In the genomic region with DNA sequence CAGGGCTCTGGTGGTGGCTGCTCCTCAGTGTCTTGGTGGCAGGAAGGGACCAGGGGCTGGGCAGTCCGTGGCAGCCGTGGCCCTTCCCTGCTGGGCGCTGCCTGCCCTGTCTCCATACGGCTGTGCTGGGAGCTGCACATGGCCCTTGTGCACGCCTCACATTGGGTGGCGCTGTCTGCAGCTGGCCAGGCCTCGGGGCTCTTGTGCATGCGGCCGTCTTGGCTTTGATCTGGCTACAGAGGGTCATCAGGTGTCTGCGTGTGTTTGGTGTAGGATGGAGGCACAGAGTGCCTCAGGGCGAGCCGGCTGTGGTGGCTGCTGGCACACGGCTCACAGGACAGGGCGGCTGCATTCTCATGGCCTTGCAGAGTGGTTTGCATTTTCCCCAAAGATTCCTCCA, we compare ENCODE assay signal across 36 cellular contexts. TPM values are rescaled to one million over a fixed set of nuclear protein-coding genes. Genes with fewer than 3 reads are reported as not detected.
"Had no signal": no experiment of that assay in that cellular context is flagged by ENCODE, and none has a peak within 500 bp of the region (broad histone marks: within the 10 kb centered on the region; RNA-seq: fewer than 3 reads in every experiment).

No MANE protein-coding gene starts in this region.

- H3K9me3 Mint-ChIP-seq: activated CD4-positive, alpha-beta memory T cell treated with anti-CD3 and anti-CD28 coated beads for 36 hours; activated naive CD4-positive, alpha-beta T cell treated with anti-CD3 and anti-CD28 coated beads, Interleukin-2, amount 50 U/mL, for 24 hours; activated T-helper 2 cell treated with anti-CD3 and anti-CD28 coated beads, Interferon-gamma antibody, Interleukin-2, Interleukin-4, amounts not matched to agents 10 μg/mL and 5 μg/mL and 100 μg/mL, durations not matched to agents 14 hours and 24 hours and 36 hours; effector memory CD8-positive, alpha-beta T cell; nephron progenitor cell; stimulated activated memory B cell treated with anti-CD40 and anti-IgM and Interleukin-4, amounts not matched to agents 10 μg/mL and 1 μg/mL and 100 μg/mL, for 72 hours had no signal

- H3K4me3 ChIP-seq: ascending aorta, esophagus muscularis mucosa, psoas muscle, sigmoid colon, SK-N-MC, stomach, thyroid gland had no signal

- H3K4me1 Mint-ChIP-seq: activated naive CD4-positive, alpha-beta T cell treated with anti-CD3 and anti-CD28 coated beads, Interleukin-2, amount 50 U/mL, for 24 hours had no signal

- H3K9ac ChIP-seq: parathyroid adenoma had no signal

- H3K9me3 ChIP-seq: ascending aorta, esophagus muscularis mucosa, psoas muscle, sigmoid colon, stomach, thyroid gland had no signal

- H2AFZ ChIP-seq: parathyroid adenoma had no signal

- H3K27ac Mint-ChIP-seq: activated CD4-positive, alpha-beta memory T cell treated with anti-CD3 and anti-CD28 coated beads for 36 hours; activated naive CD4-positive, alpha-beta T cell treated with anti-CD3 and anti-CD28 coated beads, Interleukin-2, amount 50 U/mL, for 24 hours; activated T-helper 2 cell treated with anti-CD3 and anti-CD28 coated beads, Interferon-gamma antibody, Interleukin-2, Interleukin-4, amounts not matched to agents 10 μg/mL and 5 μg/mL and 100 μg/mL, durations not matched to agents 14 hours and 24 hours and 36 hours; effector memory CD8-positive, alpha-beta T cell; stimulated activated memory B cell treated with anti-CD40 and anti-IgM and Interleukin-4, amounts not matched to agents 10 μg/mL and 1 μg/mL and 100 μg/mL, for 72 hours had no signal

- ATAC-seq: activated CD4-positive, CD25-positive, alpha-beta regulatory T cell treated with anti-CD3 and anti-CD28 coated beads, Interleukin-2, amount 50 U/mL, for 24 hours; effector memory CD8-positive, alpha-beta T cell; foreskin keratinocyte; left ventricle myocardium superior; psoas muscle; stimulated activated memory B cell treated with anti-CD40 and anti-IgM and Interleukin-4, amounts not matched to agents 10 μg/mL and 1 μg/mL and 100 μg/mL, for 72 hours had no signal

- H3K27me3 Mint-ChIP-seq: activated CD4-positive, alpha-beta memory T cell treated with anti-CD3 and anti-CD28 coated beads for 36 hours; activated naive CD4-positive, alpha-beta T cell treated with anti-CD3 and anti-CD28 coated beads, Interleukin-2, amount 50 U/mL, for 24 hours; effector memory CD8-positive, alpha-beta T cell; stimulated activated memory B cell treated with anti-CD40 and anti-IgM and Interleukin-4, amounts not matched to agents 10 μg/mL and 1 μg/mL and 100 μg/mL, for 72 hours had no signal

- H3K27ac ChIP-seq: ascending aorta, brain microvascular endothelial cell, esophagus muscularis mucosa, foreskin keratinocyte, parathyroid adenoma, psoas muscle, sigmoid colon, SK-N-MC, stomach, thyroid gland, VCaP had no signal

- H3K79me2 ChIP-seq: parathyroid adenoma had no signal

- H3K4me3 Mint-ChIP-seq: activated CD4-positive, alpha-beta memory T cell treated with anti-CD3 and anti-CD28 coated beads for 36 hours; activated naive CD4-positive, alpha-beta T cell treated with anti-CD3 and anti-CD28 coated beads, Interleukin-2, amount 50 U/mL, for 24 hours; effector memory CD8-positive, alpha-beta T cell; stimulated activated memory B cell treated with anti-CD40 and anti-IgM and Interleukin-4, amounts not matched to agents 10 μg/mL and 1 μg/mL and 100 μg/mL, for 72 hours had no signal

- DNase-seq: activated CD4-positive, alpha-beta memory T cell treated with anti-CD3 and anti-CD28 coated beads for 36 hours; activated CD4-positive, alpha-beta T cell treated with anti-CD3 and anti-CD28 coated beads for 48 hours; activated CD8-positive, alpha-beta memory T cell treated with anti-CD3 and anti-CD28 coated beads, Interleukin-2, amount 50 U/mL, for 48 hours; activated T-cell treated with anti-CD3 and anti-CD28 coated beads, Interleukin-2, amount 50 U/mL, for 48 hours; brain microvascular endothelial cell; caudate nucleus; cortex of kidney; effector memory CD8-positive, alpha-beta T cell; foreskin keratinocyte; kidney glomerular epithelial cell; left ventricle myocardium superior; nephron progenitor cell; occipital lobe; psoas muscle; sigmoid colon; small intestine; stimulated activated CD4-positive, alpha-beta T cell treated with anti-CD3 and anti-CD28 coated beads, Interleukin-4, amount 100 ng/mL, for 24 hours; stomach; T-helper 9 cell; thyroid gland had no signal

- H3K4me1 ChIP-seq: ascending aorta, esophagus muscularis mucosa, foreskin keratinocyte, parathyroid adenoma, sigmoid colon, thyroid gland had no signal

- H3K27me3 ChIP-seq: ascending aorta, brain microvascular endothelial cell, esophagus muscularis mucosa, foreskin keratinocyte, sigmoid colon, stomach, thyroid gland had no signal

RNA-seq across cellular contexts. Expression of a gene that starts 34.8 kb away (rescaled TPM):
- total RNA-seq: activated CD4-positive, alpha-beta memory T cell treated with anti-CD3 and anti-CD28 coated beads for 36 hours; activated CD8-positive, alpha-beta memory T cell treated with anti-CD3 and anti-CD28 coated beads for 36 hours; activated T-helper 2 cell treated with anti-CD3 and anti-CD28 coated beads, Interferon-gamma antibody, Interleukin-2, Interleukin-4, amounts not matched to agents 10 μg/mL and 5 μg/mL and 100 μg/mL, durations not matched to agents 14 hours and 24 hours and 36 hours; ascending aorta; chondrocyte; esophagus muscularis mucosa; foreskin keratinocyte; glomerular endothelial cell; left ventricle myocardium superior; lung microvascular endothelial cell; mesenteric fat pad; occipital lobe; psoas muscle; sigmoid colon; T-helper 1 cell treated with Interleukin-12 subunit alpha and Interleukin-12 subunit beta and Interleukin-4 antibody, amounts not matched to agents 30 ng/mL and 1 ng/mL, for 36 hours; thyroid gland; ureter had no signal
- polyA plus RNA-seq: foreskin keratinocyte had no signal
